In genomic region chr1:15624315-15624714, GRCh38 we compare ENCODE assay signal across 16 cellular contexts. TPM values are rescaled to one million over a fixed set of nuclear protein-coding genes. Genes with fewer than 3 reads are reported as not detected.
"Had no signal": no experiment of that assay in that cellular context is flagged by ENCODE, and none has a peak within 500 bp of the region (broad histone marks: within the 10 kb centered on the region; RNA-seq: fewer than 3 reads in every experiment).

No MANE protein-coding gene starts in this region.

- H3K27ac Mint-ChIP-seq: activated T-helper 2 cell treated with anti-CD3 and anti-CD28 coated beads, Interferon-gamma antibody, Interleukin-2, Interleukin-4, amounts not matched to agents 10 μg/mL and 5 μg/mL and 100 μg/mL, durations not matched to agents 14 hours and 24 hours and 36 hours had no signal

- H3K4me3 Mint-ChIP-seq: immature natural killer cell, naive B cell had no signal

- H3K27ac ChIP-seq: brain microvascular endothelial cell, neutrophil, SJCRH30, upper lobe of right lung, WERI-Rb-1 had no signal

- ATAC-seq: left colon, right cardiac atrium, upper lobe of right lung had no signal

- H3K27me3 ChIP-seq: brain microvascular endothelial cell, neutrophil, SJCRH30, upper lobe of right lung had no signal

- H3K4me3 ChIP-seq: SJCRH30, upper lobe of right lung had no signal

- H3K36me3 Mint-ChIP-seq: naive B cell had no signal

- H3K9me3 ChIP-seq: neutrophil, SJCRH30, upper lobe of right lung had no signal

- H3K9me3 Mint-ChIP-seq: activated T-helper 2 cell treated with anti-CD3 and anti-CD28 coated beads, Interferon-gamma antibody, Interleukin-2, Interleukin-4, amounts not matched to agents 10 μg/mL and 5 μg/mL and 100 μg/mL, durations not matched to agents 14 hours and 24 hours and 36 hours; naive B cell had no signal

- DNase-seq: activated CD4-positive, alpha-beta T cell treated with anti-CD3 and anti-CD28 coated beads, Interleukin-2, amount 50 U/mL, for 1 hour; activated CD8-positive, alpha-beta memory T cell treated with anti-CD3 and anti-CD28 coated beads, Interleukin-2, amount 50 U/mL, for 4 hours; activated naive CD4-positive, alpha-beta T cell treated with anti-CD3 and anti-CD28 coated beads, Interleukin-2, amount 50 U/mL, for 16 hours; brain microvascular endothelial cell; dermis blood vessel endothelial cell; immature natural killer cell; left colon; naive B cell; right cardiac atrium; SJCRH30; stimulated activated naive CD4-positive, alpha-beta T cell treated with Interleukin-2 at 50 U/mL for 16 hours; SW 1271; upper lobe of right lung; WERI-Rb-1 had no signal

- H3K27me3 Mint-ChIP-seq: naive B cell had no signal

RNA-seq across cellular contexts. Expression of gene AGMAT, which starts 39.5 kb away (rescaled TPM):
- total RNA-seq: SJCRH30, upper lobe of right lung had no signal
